Comparison of ENCODE assay signal across 19 cellular contexts in the genomic region with DNA sequence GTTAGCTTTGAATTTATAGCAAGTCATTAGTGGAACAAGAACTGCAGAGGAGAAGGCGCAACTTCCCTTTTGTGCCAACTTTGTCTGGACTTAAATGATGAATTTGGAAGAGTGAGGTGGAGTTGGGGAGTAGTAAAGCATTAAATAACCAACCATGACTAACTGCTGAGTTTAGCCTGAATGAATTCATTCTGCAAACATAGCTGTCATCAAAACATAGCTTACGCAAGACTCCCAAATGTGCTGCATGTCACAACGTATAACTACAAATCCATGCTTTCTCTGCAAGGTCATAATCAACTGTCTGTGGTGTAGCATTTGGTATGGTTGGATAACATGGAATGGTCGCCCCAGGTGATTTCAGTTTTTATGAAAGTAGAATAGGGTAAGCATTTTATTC.
DNase-seq lines count a peak whose midpoint lies in the region; ATAC-seq and TF ChIP-seq lines count a peak whose summit lies in the region.
"Had no signal": no experiment of that assay in that cellular context is flagged by ENCODE, and none has a peak within 500 bp of the region (broad histone marks: within the 10 kb centered on the region; RNA-seq: fewer than 3 reads in every experiment).

No MANE protein-coding gene starts in this region.

- H3K4me1 ChIP-seq in fibroblast of lung (ENCODE audit: control insufficient read depth, extremely low read depth, insufficient read depth, low read length) (no peaks in the 10 kb centered on the region), ovary (ENCODE audit: insufficient read depth) (no peaks in the 10 kb centered on the region)
- H3K4me1 ChIP-seq: A549, esophagus muscularis mucosa, prostate gland had no signal

- H3K4me1 Mint-ChIP-seq in activated naive CD8-positive, alpha-beta T cell treated with anti-CD3 and anti-CD28 coated beads, Interleukin-2, amount 50 U/mL, for 24 hours = peaks cover 15% of the 10 kb centered on the region

- CTCF ChIA-PET in RWPE1 (lab: Yijun Ruan, JAX) = no interaction called here

- peak; percentile 5 for DNase-seq in AG08395 (ENCODE audit: low spot score)
- peak; percentile 65 for DNase-seq in HT1080 (ENCODE audit: low read depth)
- peak; percentile 44 for DNase-seq in RWPE1 (ENCODE audit: low spot score)
- peak; percentile 19 to 64 for DNase-seq in fibroblast of lung (ENCODE audit: low read depth in 2 of 2)
- DNase-seq in GM20000 (ENCODE audit: low spot score) = no peak
- no peak for DNase-seq in activated naive CD8-positive, alpha-beta T cell treated with anti-CD3 and anti-CD28 coated beads, Interleukin-2, amount 50 U/mL, for 24 hours
- DNase-seq in ovary = no peak
- DNase-seq in HuH-7 (ENCODE audit: low spot score) = no peak
- DNase-seq: activated B cell treated with CpG ODN at 0.5 μM for 24 hours; activated effector memory CD4-positive, alpha-beta T cell treated with Interleukin-2 at 50 U/mL for 16 hours; cortex of kidney; KG1; NCI-H1436; NCI-H345; SW 1271 had no signal

- ATAC-seq in activated naive CD8-positive, alpha-beta T cell treated with anti-CD3 and anti-CD28 coated beads, Interleukin-2, amount 50 U/mL, for 24 hours = no peak
- ATAC-seq: A549 had no signal

- intact Hi-C loops in ovary (cut with DNase I) = no loop called here

- H3K36me3 Mint-ChIP-seq in activated naive CD8-positive, alpha-beta T cell treated with anti-CD3 and anti-CD28 coated beads, Interleukin-2, amount 50 U/mL, for 24 hours (ENCODE audit: low read depth) = peaks cover 15% of the 10 kb centered on the region

- H3K36me3 ChIP-seq in fibroblast of lung (ENCODE audit: control insufficient read depth, insufficient read depth, low read length) = no peaks in the 10 kb centered on the region
- H3K36me3 ChIP-seq in ovary = no peaks in the 10 kb centered on the region
- H3K36me3 ChIP-seq: esophagus muscularis mucosa, prostate gland had no signal

- H3K27me3 Mint-ChIP-seq in activated naive CD8-positive, alpha-beta T cell treated with anti-CD3 and anti-CD28 coated beads, Interleukin-2, amount 50 U/mL, for 24 hours = no peaks in the 10 kb centered on the region
- H3K27me3 Mint-ChIP-seq: activated B cell treated with CpG ODN at 0.5 μM for 24 hours; stimulated activated naive CD8-positive, alpha-beta T cell treated with anti-CD3 and anti-CD28 coated beads, Interleukin-15, Interleukin-2, amounts not matched to agents 100 ng/mL and 50 ng/mL, for 24 hours had no signal

- peaks cover 25% of the 10 kb centered on the region for H3K9me3 Mint-ChIP-seq in activated naive CD8-positive, alpha-beta T cell treated with anti-CD3 and anti-CD28 coated beads, Interleukin-2, amount 50 U/mL, for 24 hours

- no peak overlapping the region for H3K4me2 ChIP-seq in fibroblast of lung (ENCODE audit: extremely low read depth, insufficient read depth, low read length)
- H3K4me2 ChIP-seq: A549 had no signal

- H3K27ac Mint-ChIP-seq in activated naive CD8-positive, alpha-beta T cell treated with anti-CD3 and anti-CD28 coated beads, Interleukin-2, amount 50 U/mL, for 24 hours = no peak overlapping the region
- H3K27ac Mint-ChIP-seq: activated B cell treated with CpG ODN at 0.5 μM for 24 hours; stimulated activated naive CD8-positive, alpha-beta T cell treated with anti-CD3 and anti-CD28 coated beads, Interleukin-15, Interleukin-2, amounts not matched to agents 100 ng/mL and 50 ng/mL, for 24 hours had no signal

- no peak overlapping the region for H2AFZ ChIP-seq in fibroblast of lung (ENCODE audit: low read length)

- H3K79me2 ChIP-seq in fibroblast of lung (ENCODE audit: control insufficient read depth, insufficient read depth, low read length) = no peaks in the 10 kb centered on the region

- WGBS in ovary, 3 donors = 81 to 86% (median 83%) methylated on average over 4 of the region's 4 CpGs

- TF ChIP-seq CTCF in RWPE1 (conservative IDR thresholded peaks at IDR 0.05; ENCODE audit: low read depth) (no peak), fibroblast of lung (conservative IDR thresholded peaks at IDR 0.05 in 1 of 2, IDR thresholded peaks at IDR 0.05 in 1 of 2; ENCODE audit: low read depth in 1 of 2, low read length in 2 of 2) (no peak), GM20000 (IDR thresholded peaks at IDR 0.05; ENCODE audit: extremely low read depth, missing control alignments) (no peak), ovary (IDR thresholded peaks at IDR 0.05) (no peak)

- H3K9ac ChIP-seq in fibroblast of lung (ENCODE audit: insufficient read depth, low read length) = no peak overlapping the region

- POLR2A ChIA-PET in RWPE1 (lab: Yijun Ruan, JAX; ENCODE audit: low non-redundant PET) = interaction anchor here (0.7 kb wide), 1 partner anchor 1000 kb away, joined by 5 read pairs; no protein-coding TSS in a partner anchor

- H3K4me3 ChIP-seq in fibroblast of lung (replicated peaks in 1 of 4; ENCODE audit: control extremely low read depth in 1 of 4, insufficient read depth in 1 of 4, low read depth in 3 of 4, low read length in 4 of 4) (no peak overlapping the region), ovary (no peak overlapping the region)
- H3K4me3 ChIP-seq: A549, esophagus muscularis mucosa, prostate gland had no signal

- H3K4me3 Mint-ChIP-seq in activated naive CD8-positive, alpha-beta T cell treated with anti-CD3 and anti-CD28 coated beads, Interleukin-2, amount 50 U/mL, for 24 hours = no peak overlapping the region
- H3K4me3 Mint-ChIP-seq: activated B cell treated with CpG ODN at 0.5 μM for 24 hours; stimulated activated naive CD8-positive, alpha-beta T cell treated with anti-CD3 and anti-CD28 coated beads, Interleukin-15, Interleukin-2, amounts not matched to agents 100 ng/mL and 50 ng/mL, for 24 hours had no signal

- H3K27me3 ChIP-seq in fibroblast of lung (ENCODE audit: control insufficient read depth, insufficient read depth, low read length) (no peaks in the 10 kb centered on the region), ovary (no peaks in the 10 kb centered on the region)
- H3K27me3 ChIP-seq: esophagus muscularis mucosa had no signal

- H3K27ac ChIP-seq in RWPE1 (no peak overlapping the region), fibroblast of lung (ENCODE audit: insufficient read depth, low read length) (no peak overlapping the region), ovary (no peak overlapping the region)
- H3K27ac ChIP-seq: A549, esophagus muscularis mucosa, prostate gland had no signal

- no peaks in the 10 kb centered on the region for H3K9me3 ChIP-seq in fibroblast of lung (ENCODE audit: control insufficient read depth, insufficient read depth, low read depth, low read length)
- no peaks in the 10 kb centered on the region for H3K9me3 ChIP-seq in ovary
- H3K9me3 ChIP-seq: A549, prostate gland had no signal

- no peak for TF ChIP-seq POLR2A in ovary (IDR thresholded peaks at IDR 0.05)

- no peaks in the 10 kb centered on the region for H4K20me1 ChIP-seq in fibroblast of lung (ENCODE audit: control insufficient read depth, extremely low read depth, insufficient read depth, low read length)

- no peak for TF ChIP-seq EP300 in ovary (IDR thresholded peaks at IDR 0.05)

Comparison
In these comparisons a context has a peak if more than half of its experiments do, and no peak if none do; other contexts are left out.
1. DNase-seq: peak in AG08395 (single experiment), HT1080 (single experiment), RWPE1 (single experiment) and fibroblast of lung (2 of 2); none in GM20000 (single experiment), activated naive CD8-positive, alpha-beta T cell treated with anti-CD3 and anti-CD28 coated beads, Interleukin-2, amount 50 U/mL, for 24 hours (single experiment), ovary (0 of 5) and HuH-7 (single experiment).